Comparison of ENCODE assay signal across 11 cellular contexts in genomic region chr19:18789422-18789832, GRCh38. TPM values are rescaled to one million over a fixed set of nuclear protein-coding genes. Genes with fewer than 3 reads are reported as not detected.
DNase-seq lines count a peak whose midpoint lies in the region; TF ChIP-seq lines count a peak whose summit lies in the region.
"Had no signal": no experiment of that assay in that cellular context is flagged by ENCODE, and none has a peak within 500 bp of the region (broad histone marks: within the 10 kb centered on the region; RNA-seq: fewer than 3 reads in every experiment).

No MANE protein-coding gene starts in this region.

- H3K36me3 Mint-ChIP-seq in Caco-2 (ENCODE audit: insufficient read depth, unreplicated experiment) = no peaks in the 10 kb centered on the region
- H3K36me3 Mint-ChIP-seq in IgD-negative memory B cell = no peaks in the 10 kb centered on the region
- H3K36me3 Mint-ChIP-seq in dendritic cell treated with granulocyte-macrophage colony-stimulating factor and Interleukin-4, amounts not matched to agents 40 ng/mL and 50 ng/mL, for 4 days (ENCODE audit: low read depth) = no peaks in the 10 kb centered on the region
- H3K36me3 Mint-ChIP-seq in progenitor cell of endocrine pancreas (ENCODE audit: insufficient read depth) = no peaks in the 10 kb centered on the region

- BruUV-seq in Caco-2 (replicated peaks; lab: Mats Ljungman, UMichigan) = no TSS peak

- H3K9me3 ChIP-seq in Caco-2 = no peaks in the 10 kb centered on the region

- peaks cover 2% of the 10 kb centered on the region for H3K27me3 ChIP-seq in Caco-2 (replicated peaks; ENCODE audit: control insufficient read depth, insufficient read depth, low read length)

- H3K4me1 ChIP-seq in Caco-2 = peaks cover 9% of the 10 kb centered on the region; the same call in 1 of the 2 replicates

- peak overlapping the region; percentile 25 for H3K4me3 ChIP-seq in Caco-2 (ENCODE audit: low read depth, low read length)

- H3K4me3 Mint-ChIP-seq in Caco-2 (ENCODE audit: unreplicated experiment) (peak overlapping the region; percentile 73), IgD-negative memory B cell (peak overlapping the region; percentile 7 to 96 (median 81)), progenitor cell of endocrine pancreas (ENCODE audit: low read depth) (peak overlapping the region; percentile 7)
- H3K4me3 Mint-ChIP-seq in dendritic cell treated with granulocyte-macrophage colony-stimulating factor and Interleukin-4, amounts not matched to agents 40 ng/mL and 50 ng/mL, for 4 days = peak overlapping the region; percentile 67
- H3K4me3 Mint-ChIP-seq: neural crest cell had no signal

- CTCF ChIA-PET in Caco-2 (lab: Charles Lee) = interaction anchor here (0.7 kb wide), 1 partner anchor 60 kb away, joined by 3 read pairs; no protein-coding TSS in a partner anchor

- POLR2A ChIA-PET in Caco-2 (lab: Charles Lee) = no interaction called here

- H3K4me1 Mint-ChIP-seq in Caco-2 (ENCODE audit: low read depth, unreplicated experiment) (peaks cover 17% of the 10 kb centered on the region), IgD-negative memory B cell (peaks cover 5 to 17% (median 10%) of the 10 kb centered on the region in 3 donors), progenitor cell of endocrine pancreas (ENCODE audit: low read depth) (peaks cover 8% of the 10 kb centered on the region)
- H3K4me1 Mint-ChIP-seq in dendritic cell treated with granulocyte-macrophage colony-stimulating factor and Interleukin-4, amounts not matched to agents 40 ng/mL and 50 ng/mL, for 4 days (ENCODE audit: low read depth) = peaks cover 52% of the 10 kb centered on the region

- H3K27me3 Mint-ChIP-seq in Caco-2 (ENCODE audit: insufficient read depth, unreplicated experiment) (peaks cover 21% of the 10 kb centered on the region), IgD-negative memory B cell (peaks cover 60% of the 10 kb centered on the region), progenitor cell of endocrine pancreas (peaks cover 85% of the 10 kb centered on the region)
- H3K27me3 Mint-ChIP-seq in dendritic cell treated with granulocyte-macrophage colony-stimulating factor and Interleukin-4, amounts not matched to agents 40 ng/mL and 50 ng/mL, for 4 days = peaks cover 93% of the 10 kb centered on the region

- intact Hi-C loops in Caco-2 (cut with micrococcal nuclease; ENCODE audit: unreplicated experiment) = no loop called here
- intact Hi-C loops in dendritic cell treated with granulocyte-macrophage colony-stimulating factor and Interleukin-4, amounts not matched to agents 40 ng/mL and 50 ng/mL, for 4 days (cut with micrococcal nuclease) = no loop called here

- TF ChIP-seq CTCF in Caco-2 (IDR thresholded peaks at IDR 0.05; ENCODE audit: insufficient read depth in 1 of 2, low read depth in 1 of 2, low read length in 1 of 2, severe bottlenecking in 1 of 2, unreplicated experiment in 1 of 2) = no peak
- no peak for TF ChIP-seq CTCF in progenitor cell of endocrine pancreas (IDR thresholded peaks at IDR 0.05; ENCODE audit: unreplicated experiment)

- H3K9me3 Mint-ChIP-seq in Caco-2 (ENCODE audit: unreplicated experiment) = no peaks in the 10 kb centered on the region
- H3K9me3 Mint-ChIP-seq in IgD-negative memory B cell = peaks cover 0 to 4% (median 0%) of the 10 kb centered on the region in 3 donors
- H3K9me3 Mint-ChIP-seq in dendritic cell treated with granulocyte-macrophage colony-stimulating factor and Interleukin-4, amounts not matched to agents 40 ng/mL and 50 ng/mL, for 4 days = no peaks in the 10 kb centered on the region
- no peaks in the 10 kb centered on the region for H3K9me3 Mint-ChIP-seq in progenitor cell of endocrine pancreas (ENCODE audit: low read depth)
- H3K9me3 Mint-ChIP-seq: neural crest cell had no signal

- H3K36me3 ChIP-seq in Caco-2 (ENCODE audit: control insufficient read depth, insufficient read depth, low read length) = no peaks in the 10 kb centered on the region

- H3K27ac Mint-ChIP-seq in Caco-2 (ENCODE audit: unreplicated experiment) (no peak overlapping the region), IgD-negative memory B cell (peak overlapping the region in 2 of 3 donors; percentile 17 to 59), progenitor cell of endocrine pancreas (peak overlapping the region; percentile 17)
- H3K27ac Mint-ChIP-seq in dendritic cell treated with granulocyte-macrophage colony-stimulating factor and Interleukin-4, amounts not matched to agents 40 ng/mL and 50 ng/mL, for 4 days = no peak overlapping the region

- DNase-seq in Caco-2 (no peak), progenitor cell of endocrine pancreas (ENCODE audit: low spot score, unreplicated experiment) (no peak), SHP77 (lab: John Stamatoyannopoulos, UW) (no peak), NCI-H446 (lab: John Stamatoyannopoulos, UW) (no peak)
- no peak for DNase-seq in stimulated activated CD4-positive, alpha-beta T cell treated with anti-CD3 and anti-CD28 coated beads, Interleukin-4, amount 100 ng/mL, for 4 hours
- DNase-seq: NCI-H1436, OCI-M1 had no signal

RNA-seq across cellular contexts. Expression of gene COMP, which starts 1.7 kb away (rescaled TPM):
- total RNA-seq in Caco-2 (2022) = 0.14 and 0.16 TPM in 2 replicates
- polyA plus RNA-seq in IgD-negative memory B cell = not detected
- 0.13 and 0.24 TPM in 2 replicates for total RNA-seq in progenitor cell of endocrine pancreas
- total RNA-seq: glomerular endothelial cell, neural crest cell had no signal

RNA-seq across cellular contexts. Expression of gene UPF1, which starts 42.3 kb away (rescaled TPM):
- total RNA-seq in Caco-2 (2022) (93.8 and 96.6 TPM in 2 replicates), progenitor cell of endocrine pancreas (87.1 and 90.9 TPM in 2 replicates)
- polyA plus RNA-seq in IgD-negative memory B cell = 14.6 TPM

Comparison
In these comparisons a context has a peak if more than half of its experiments do, and no peak if none do; other contexts are left out.
1. H3K27ac Mint-ChIP-seq: peak in IgD-negative memory B cell (2 of 3) and progenitor cell of endocrine pancreas (single experiment); none in Caco-2 (single experiment) and dendritic cell treated with granulocyte-macrophage colony-stimulating factor and Interleukin-4, amounts not matched to agents 40 ng/mL and 50 ng/mL, for 4 days (single experiment).
2. H3K4me3 Mint-ChIP-seq: peak in every context shown above with its lines; median percentile 81 in IgD-negative memory B cell; 73 in Caco-2; 67 in dendritic cell treated with granulocyte-macrophage colony-stimulating factor and Interleukin-4, amounts not matched to agents 40 ng/mL and 50 ng/mL, for 4 days; 7 in progenitor cell of endocrine pancreas.